ENCODE assay signal across 9 cellular contexts in genomic region chr6:56541736-56542366, GRCh38.
DNase-seq lines count a peak whose midpoint lies in the region; ATAC-seq, FAIRE-seq and TF ChIP-seq lines count a peak whose summit lies in the region.
"Had no signal": no experiment of that assay in that cellular context is flagged by ENCODE, and none has a peak within 500 bp of the region (broad histone marks: within the 10 kb centered on the region; RNA-seq: fewer than 3 reads in every experiment).

No MANE protein-coding gene starts in this region.

- peak; percentile 70 for FAIRE-seq in GM18507 (lab: Jason Lieb, UNC)

- H3K4me3 ChIP-seq in Peyer's patch (peak overlapping the region in 3 of 4 donors; percentile 42 to 69 (median 56)), foreskin fibroblast (ENCODE audit: low read depth in 1 of 2, low read length in 2 of 2) (peak overlapping the region; percentile 53 to 89), skeletal muscle satellite cell (ENCODE audit: low read length) (peak overlapping the region; percentile 74)

- H3K9ac ChIP-seq in skeletal muscle satellite cell (ENCODE audit: low read depth, low read length): peak overlapping the region; percentile 87

- H3K4me1 Mint-ChIP-seq in activated CD4-positive, alpha-beta memory T cell treated with anti-CD3 and anti-CD28 coated beads, Interleukin-2, amount 10 ng/mL, durations not matched to agents 7 days and 5 days: no peaks in the 10 kb centered on the region
- H3K4me1 Mint-ChIP-seq: memory B cell had no signal

- H3K9me3 ChIP-seq in Peyer's patch (no peaks in the 10 kb centered on the region), skeletal muscle satellite cell (replicated peaks; ENCODE audit: low read length) (no peaks in the 10 kb centered on the region)

- POLR2A ChIA-PET in activated CD4-positive, alpha-beta memory T cell treated with anti-CD3 and anti-CD28 coated beads, Interleukin-2, amount 10 ng/mL, durations not matched to agents 7 days and 5 days (lab: Charles Lee): interaction anchor here (1.3 kb wide), 1 partner anchor 54 kb away, joined by 3 read pairs; no protein-coding TSS in a partner anchor

- H3K27me3 ChIP-seq in Peyer's patch (no peaks in the 10 kb centered on the region), skeletal muscle satellite cell (ENCODE audit: control insufficient read depth, insufficient read depth, low read length) (no peaks in the 10 kb centered on the region)

- TF ChIP-seq CTCF in Peyer's patch (IDR thresholded peaks at IDR 0.05) (no peak), foreskin fibroblast (IDR thresholded peaks at IDR 0.05; ENCODE audit: low read depth, low read length) (no peak)

- H3K27ac ChIP-seq in Peyer's patch: peak overlapping the region; percentile 50 to 90 (median 80)

- no peak overlapping the region for H3K27ac Mint-ChIP-seq in activated CD4-positive, alpha-beta memory T cell treated with anti-CD3 and anti-CD28 coated beads, Interleukin-2, amount 10 ng/mL, durations not matched to agents 7 days and 5 days
- H3K27ac Mint-ChIP-seq: memory B cell had no signal

- no peak overlapping the region for H3K4me3 Mint-ChIP-seq in activated CD4-positive, alpha-beta memory T cell treated with anti-CD3 and anti-CD28 coated beads, Interleukin-2, amount 10 ng/mL, durations not matched to agents 7 days and 5 days
- H3K4me3 Mint-ChIP-seq: memory B cell had no signal

- no peak for ATAC-seq in HG03342 (IDR thresholded peaks at IDR 0.05; ENCODE audit: unreplicated experiment)

- H3K9me3 Mint-ChIP-seq in activated CD4-positive, alpha-beta memory T cell treated with anti-CD3 and anti-CD28 coated beads, Interleukin-2, amount 10 ng/mL, durations not matched to agents 7 days and 5 days: no peaks in the 10 kb centered on the region
- H3K9me3 Mint-ChIP-seq: memory B cell had no signal

- no peaks in the 10 kb centered on the region for H3K36me3 Mint-ChIP-seq in activated CD4-positive, alpha-beta memory T cell treated with anti-CD3 and anti-CD28 coated beads, Interleukin-2, amount 10 ng/mL, durations not matched to agents 7 days and 5 days (ENCODE audit: low read depth)
- H3K36me3 Mint-ChIP-seq: memory B cell had no signal

- DNase-seq in GM18507 (ENCODE audit: extremely low spot score, insufficient read length, low read depth) (no peak), Peyer's patch (no peak), foreskin fibroblast (no peak), D341Med (ENCODE audit: low spot score) (no peak), SHP77 treated with DMSO at 0.1 percent for 48 hours (lab: John Stamatoyannopoulos, UW) (no peak)
- DNase-seq in activated CD4-positive, alpha-beta memory T cell treated with anti-CD3 and anti-CD28 coated beads, Interleukin-2, amount 10 ng/mL, durations not matched to agents 7 days and 5 days: no peak

- H3K4me1 ChIP-seq in Peyer's patch (peaks cover 0 to 20% (median 2%) of the 10 kb centered on the region in 4 donors), skeletal muscle satellite cell (ENCODE audit: control insufficient read depth, insufficient read depth, low read length) (peaks cover 70% of the 10 kb centered on the region)

- no peak for TF ChIP-seq POLR2A in Peyer's patch (IDR thresholded peaks at IDR 0.05)

- peak overlapping the region; percentile 93 for H3K4me2 ChIP-seq in skeletal muscle satellite cell (ENCODE audit: low read length)

- H3K36me3 ChIP-seq in Peyer's patch (no peaks in the 10 kb centered on the region), skeletal muscle satellite cell (ENCODE audit: insufficient read depth, low read length) (peaks cover 4% of the 10 kb centered on the region)

- H3K27me3 Mint-ChIP-seq in activated CD4-positive, alpha-beta memory T cell treated with anti-CD3 and anti-CD28 coated beads, Interleukin-2, amount 10 ng/mL, durations not matched to agents 7 days and 5 days: no peaks in the 10 kb centered on the region

- CTCF ChIA-PET in activated CD4-positive, alpha-beta memory T cell treated with anti-CD3 and anti-CD28 coated beads, Interleukin-2, amount 10 ng/mL, durations not matched to agents 7 days and 5 days (lab: Charles Lee): interaction anchor here (0.7 to 2.9 kb wide), 10 partner anchors 11 to 311 kb away, joined by 3 to 18 read pairs (median 4); no protein-coding TSS in a partner anchor
